Comparison of ENCODE assay signal across 15 cellular contexts in the genomic region with DNA sequence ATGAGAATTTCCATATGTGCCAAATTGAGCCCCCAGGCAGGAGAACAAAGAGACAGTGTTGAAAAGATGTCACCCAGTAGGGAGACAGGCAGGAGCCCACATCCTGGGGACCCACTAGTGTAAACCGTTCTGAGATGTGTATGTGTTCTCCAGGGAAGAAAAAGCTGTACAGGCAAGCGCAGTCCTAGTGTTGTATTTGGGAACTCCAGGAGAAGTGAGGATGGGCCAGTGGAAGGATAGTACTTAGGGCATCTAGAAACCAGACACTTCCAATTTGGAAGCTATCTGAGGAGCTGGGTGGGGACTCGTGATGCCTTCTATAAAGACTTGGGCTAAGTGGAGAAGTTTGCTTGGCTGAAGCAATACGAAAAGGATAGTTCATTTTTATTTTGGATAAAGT.
A peak's percentile ranks its signal among the peaks of the same experiment; 100 is the strongest.
DNase-seq lines count a peak whose midpoint lies in the region; ATAC-seq and TF ChIP-seq lines count a peak whose summit lies in the region.
"Had no signal": no experiment of that assay in that cellular context is flagged by ENCODE, and none has a peak within 500 bp of the region (broad histone marks: within the 10 kb centered on the region; RNA-seq: fewer than 3 reads in every experiment).

No MANE protein-coding gene starts in this region.

- no peak overlapping the region for H2BK5ac ChIP-seq in mesenchymal stem cell (ENCODE audit: low read depth, low read length, poor library complexity, severe bottlenecking)

- peak overlapping the region; percentile 77 for H2BK120ac ChIP-seq in mesenchymal stem cell (ENCODE audit: low read depth, low read length)

- H3K9ac ChIP-seq in mesenchymal stem cell (ENCODE audit: low read length): no peak overlapping the region

- peak overlapping the region; percentile 80 for H2BK15ac ChIP-seq in mesenchymal stem cell (ENCODE audit: low read depth, poor library complexity, severe bottlenecking)

- H4K8ac ChIP-seq in mesenchymal stem cell (ENCODE audit: low read length): peak overlapping the region; percentile 82

- ATAC-seq in upper lobe of right lung (no peak), HG02571 (IDR thresholded peaks at IDR 0.05; ENCODE audit: unreplicated experiment) (no peak)
- ATAC-seq: stimulated activated naive CD8-positive, alpha-beta T cell treated with anti-CD3 and anti-CD28 coated beads, Interleukin-15, amount 100 ng/mL, for 72 hours had no signal

- H2AFZ ChIP-seq in mesenchymal stem cell (ENCODE audit: low read depth, low read length): no peak overlapping the region

- intact Hi-C loops in left ventricle myocardium inferior (cut with micrococcal nuclease) (no loop called here), upper lobe of right lung (cut with DNase I) (no loop called here)

- H3K18ac ChIP-seq in mesenchymal stem cell (ENCODE audit: low read depth in 1 of 2, low read length in 2 of 2): no peak overlapping the region

- H3K4me1 ChIP-seq in left ventricle myocardium inferior (peaks cover 35% of the 10 kb centered on the region), right atrium auricular region (peaks cover 0 to 44% of the 10 kb centered on the region in 2 donors), mesenchymal stem cell (ENCODE audit: control insufficient read depth, insufficient read depth, low read depth, low read length) (peaks cover 25% of the 10 kb centered on the region), upper lobe of right lung (peaks cover 13% of the 10 kb centered on the region), suprapubic skin (peaks cover 39% of the 10 kb centered on the region)

- H3K79me1 ChIP-seq in mesenchymal stem cell (replicated peaks; ENCODE audit: low read length, poor library complexity, severe bottlenecking): no peaks in the 10 kb centered on the region

- H3K9me3 ChIP-seq in left ventricle myocardium inferior (replicated peaks) (peaks cover 21% of the 10 kb centered on the region), right atrium auricular region (peaks cover 0 to 14% of the 10 kb centered on the region in 2 donors), mesenchymal stem cell (ENCODE audit: control insufficient read depth, low read length) (peaks cover 14% of the 10 kb centered on the region), upper lobe of right lung (no peaks in the 10 kb centered on the region), suprapubic skin (no peaks in the 10 kb centered on the region)
- H3K9me3 ChIP-seq: ovary had no signal

- H3K36me3 ChIP-seq in left ventricle myocardium inferior (peaks cover under 1% of the 10 kb centered on the region), right atrium auricular region (no peaks in the 10 kb centered on the region), mesenchymal stem cell (ENCODE audit: control insufficient read depth in 1 of 2, insufficient read depth in 2 of 2, low read depth in 1 of 2, low read length in 2 of 2) (no peaks in the 10 kb centered on the region), upper lobe of right lung (no peaks in the 10 kb centered on the region), suprapubic skin (no peaks in the 10 kb centered on the region)
- H3K36me3 ChIP-seq: cardiac muscle cell, ovary had no signal

- no peak overlapping the region for H3K23ac ChIP-seq in mesenchymal stem cell (ENCODE audit: low read length in 2 of 2)

- H3K27ac ChIP-seq in left ventricle myocardium inferior (replicated peaks) (peak overlapping the region; percentile 20), right atrium auricular region (peak overlapping the region in 1 of 2 donors; percentile 36), mesenchymal stem cell (ENCODE audit: low read length, poor library complexity, severe bottlenecking) (no peak overlapping the region), upper lobe of right lung (no peak overlapping the region), suprapubic skin (no peak overlapping the region)
- H3K27ac ChIP-seq: cardiac muscle cell had no signal

- H2BK12ac ChIP-seq in mesenchymal stem cell (ENCODE audit: low read length in 2 of 2): peak overlapping the region; percentile 70 to 75

- TF ChIP-seq CTCF in left ventricle myocardium inferior (IDR thresholded peaks at IDR 0.05; ENCODE audit: borderline replicate concordance) (peak; percentile 9), right atrium auricular region (IDR thresholded peaks at IDR 0.05) (no peak), upper lobe of right lung (IDR thresholded peaks at IDR 0.05) (no peak), suprapubic skin (IDR thresholded peaks at IDR 0.05) (no peak)

- DNase-seq in left ventricle myocardium inferior (no peak), right atrium auricular region (ENCODE audit: low spot score) (no peak), SW480 (ENCODE audit: low spot score) (peak; percentile 24), mesenchymal stem cell (peak; percentile 36), upper lobe of right lung (no peak), cerebellar cortex (ENCODE audit: low spot score) (no peak), suprapubic skin (ENCODE audit: low spot score in 2 of 2) (no peak)
- DNase-seq: head of caudate nucleus; NCI-H226; ovary; stimulated activated CD4-positive, alpha-beta T cell treated with anti-CD3 and anti-CD28 coated beads, Interleukin-4, amount 100 ng/mL, for 1 hour; stimulated activated naive CD8-positive, alpha-beta T cell treated with anti-CD3 and anti-CD28 coated beads, Interleukin-15, amount 100 ng/mL, for 72 hours had no signal

- H3K4me2 ChIP-seq in mesenchymal stem cell (ENCODE audit: low read length, poor library complexity, severe bottlenecking): no peak overlapping the region

- H3K4me3 ChIP-seq in left ventricle myocardium inferior (no peak overlapping the region), right atrium auricular region (no peak overlapping the region), mesenchymal stem cell (ENCODE audit: insufficient read depth in 1 of 2, low read depth in 1 of 2, low read length in 2 of 2) (no peak overlapping the region), upper lobe of right lung (no peak overlapping the region), suprapubic skin (no peak overlapping the region)
- H3K4me3 ChIP-seq: cardiac muscle cell, ovary, skin epidermis had no signal

- no peak overlapping the region for H3K14ac ChIP-seq in mesenchymal stem cell (ENCODE audit: low read length in 2 of 2)

- 80% methylated on average over 3 of the region's 4 CpGs for WGBS in mesenchymal stem cell
- WGBS in suprapubic skin: 67% methylated on average over 4 of the region's 4 CpGs

- TF ChIP-seq EP300 in suprapubic skin (IDR thresholded peaks at IDR 0.05): no peak

- H4K91ac ChIP-seq in mesenchymal stem cell (ENCODE audit: low read length): no peak overlapping the region

- no peak for TF ChIP-seq POLR2A in suprapubic skin (IDR thresholded peaks at IDR 0.05)

- no peak overlapping the region for H3K4ac ChIP-seq in mesenchymal stem cell (ENCODE audit: low read depth in 1 of 2, low read length in 2 of 2)

- no peaks in the 10 kb centered on the region for H3K27me3 ChIP-seq in left ventricle myocardium inferior (ENCODE audit: low read depth)
- H3K27me3 ChIP-seq in right atrium auricular region: no peaks in the 10 kb centered on the region
- peaks cover 0 to 37% of the 10 kb centered on the region in 2 experiments for H3K27me3 ChIP-seq in mesenchymal stem cell (ENCODE audit: control insufficient read depth in 1 of 2, insufficient read depth in 1 of 2, low read length in 2 of 2)
- H3K27me3 ChIP-seq in upper lobe of right lung: no peaks in the 10 kb centered on the region
- no peaks in the 10 kb centered on the region for H3K27me3 ChIP-seq in suprapubic skin
- H3K27me3 ChIP-seq: cardiac muscle cell, ovary had no signal

- peak overlapping the region; percentile 44 for H2AK5ac ChIP-seq in mesenchymal stem cell (ENCODE audit: low read length, severe bottlenecking)

Comparison
In these comparisons a context has a peak if more than half of its experiments do, and no peak if none do; other contexts are left out.
1. DNase-seq: peak in SW480 (single experiment) and mesenchymal stem cell (single experiment); none in left ventricle myocardium inferior (single experiment), right atrium auricular region (single experiment), upper lobe of right lung (single experiment), cerebellar cortex (single experiment) and suprapubic skin (0 of 2).